Comparison of ENCODE assay signal across 43 cellular contexts in the genomic region with DNA sequence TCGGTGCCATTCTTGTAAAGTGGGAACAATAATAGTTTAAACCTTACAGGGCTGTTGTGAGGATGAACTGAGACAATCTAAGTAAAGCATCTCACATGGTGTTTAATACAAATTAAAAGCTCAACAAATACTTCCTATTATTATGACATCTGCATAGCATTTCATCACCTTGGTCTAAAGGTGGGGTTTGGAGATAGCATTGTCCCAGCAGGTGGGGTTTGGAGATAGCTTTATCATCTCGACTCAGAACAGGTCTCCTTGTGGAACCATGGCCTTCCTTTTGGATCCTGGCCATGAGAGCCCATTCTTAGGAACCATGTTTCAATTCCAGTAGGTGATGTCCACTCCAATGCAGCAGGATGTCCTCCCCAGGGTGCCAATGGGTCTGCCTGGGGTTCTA. TPM values are rescaled to one million over a fixed set of nuclear protein-coding genes. Genes with fewer than 3 reads are reported as not detected.
"Had no signal": no experiment of that assay in that cellular context is flagged by ENCODE, and none has a peak within 500 bp of the region (broad histone marks: within the 10 kb centered on the region; RNA-seq: fewer than 3 reads in every experiment).

No MANE protein-coding gene starts in this region.

- H3K4me3 ChIP-seq: adrenal gland, ascending aorta, body of pancreas, breast epithelium, cardiac muscle cell had no signal

- H3K4me1 Mint-ChIP-seq: activated naive CD4-positive, alpha-beta T cell treated with anti-CD3 and anti-CD28 coated beads, Interleukin-2, amount 10 ng/mL, durations not matched to agents 7 days and 5 days; activated naive CD4-positive, alpha-beta T cell treated with anti-CD3 and anti-CD28 coated beads, Interleukin-2, amount 50 U/mL, for 24 hours; activated naive CD8-positive, alpha-beta T cell treated with anti-CD3 and anti-CD28 coated beads for 36 hours; activated naive CD8-positive, alpha-beta T cell treated with anti-CD3 and anti-CD28 coated beads, Interleukin-2, amount 10 ng/mL, durations not matched to agents 7 days and 5 days; activated naive CD8-positive, alpha-beta T cell treated with anti-CD3 and anti-CD28 coated beads, Interleukin-2, amount 50 U/mL, for 24 hours; activated T-helper 17 cell treated with anti-CD3 and anti-CD28 coated beads, Interleukin-2, amount 50 U/mL, for 72 hours; brain; central memory CD8-positive, alpha-beta T cell had no signal

- H3K36me3 ChIP-seq: adrenal gland, ascending aorta, brain microvascular endothelial cell, breast epithelium, cardiac muscle cell had no signal

- H3K9me3 Mint-ChIP-seq: activated naive CD4-positive, alpha-beta T cell treated with anti-CD3 and anti-CD28 coated beads for 36 hours; activated naive CD4-positive, alpha-beta T cell treated with anti-CD3 and anti-CD28 coated beads, Interleukin-2, amount 10 ng/mL, durations not matched to agents 7 days and 5 days; activated naive CD4-positive, alpha-beta T cell treated with anti-CD3 and anti-CD28 coated beads, Interleukin-2, amount 50 U/mL, for 72 hours; activated naive CD8-positive, alpha-beta T cell treated with anti-CD3 and anti-CD28 coated beads for 36 hours; activated naive CD8-positive, alpha-beta T cell treated with anti-CD3 and anti-CD28 coated beads, Interleukin-2, amount 10 ng/mL, durations not matched to agents 7 days and 5 days; activated naive CD8-positive, alpha-beta T cell treated with anti-CD3 and anti-CD28 coated beads, Interleukin-2, amount 50 U/mL, for 24 hours; activated T-cell treated with anti-CD3 and anti-CD28 coated beads, Interleukin-2, amount 50 U/mL, for 4 hours; activated T-cell treated with anti-CD3 and anti-CD28 coated beads, Interleukin-2, amount 50 U/mL, for 72 hours; activated T-helper 1 cell treated with anti-CD3 and anti-CD28 coated beads, Interleukin-12 subunit alpha, Interleukin-12 subunit beta, Interleukin-2, Interleukin-4 antibody, amounts not matched to agents 30 ng/mL and 10 ng/mL and 1 ng/mL, durations not matched to agents 14 hours and 24 hours and 36 hours; activated T-helper 17 cell treated with anti-CD3 and anti-CD28 coated beads, Interleukin-2, amount 50 U/mL, for 72 hours; activated T-helper 2 cell treated with anti-CD3 and anti-CD28 coated beads, Interferon-gamma antibody, Interleukin-2, Interleukin-4, amounts not matched to agents 10 μg/mL and 5 μg/mL and 100 μg/mL, durations not matched to agents 14 hours and 24 hours and 36 hours; central memory CD8-positive, alpha-beta T cell had no signal

- H3K27ac Mint-ChIP-seq: activated naive CD4-positive, alpha-beta T cell treated with anti-CD3 and anti-CD28 coated beads for 36 hours; activated naive CD4-positive, alpha-beta T cell treated with anti-CD3 and anti-CD28 coated beads, Interleukin-2, amount 10 ng/mL, durations not matched to agents 7 days and 5 days; activated naive CD4-positive, alpha-beta T cell treated with anti-CD3 and anti-CD28 coated beads, Interleukin-2, amount 50 U/mL, for 24 hours; activated naive CD4-positive, alpha-beta T cell treated with anti-CD3 and anti-CD28 coated beads, Interleukin-2, amount 50 U/mL, for 72 hours; activated naive CD8-positive, alpha-beta T cell; activated naive CD8-positive, alpha-beta T cell treated with anti-CD3 and anti-CD28 coated beads for 36 hours; activated naive CD8-positive, alpha-beta T cell treated with anti-CD3 and anti-CD28 coated beads, Interleukin-2, amount 10 ng/mL, durations not matched to agents 7 days and 5 days; activated naive CD8-positive, alpha-beta T cell treated with anti-CD3 and anti-CD28 coated beads, Interleukin-2, amount 50 U/mL, for 24 hours; activated T-cell treated with anti-CD3 and anti-CD28 coated beads, Interleukin-2, amount 50 U/mL, for 72 hours; activated T-helper 1 cell treated with anti-CD3 and anti-CD28 coated beads, Interleukin-12 subunit alpha, Interleukin-12 subunit beta, Interleukin-2, Interleukin-4 antibody, amounts not matched to agents 30 ng/mL and 10 ng/mL and 1 ng/mL, durations not matched to agents 14 hours and 24 hours and 36 hours; activated T-helper 17 cell treated with anti-CD3 and anti-CD28 coated beads, Interleukin-2, amount 50 U/mL, for 72 hours; activated T-helper 2 cell treated with anti-CD3 and anti-CD28 coated beads, Interferon-gamma antibody, Interleukin-2, Interleukin-4, amounts not matched to agents 10 μg/mL and 5 μg/mL and 100 μg/mL, durations not matched to agents 14 hours and 24 hours and 36 hours; brain had no signal

- H3K27me3 Mint-ChIP-seq: activated naive CD4-positive, alpha-beta T cell treated with anti-CD3 and anti-CD28 coated beads, Interleukin-2, amount 10 ng/mL, durations not matched to agents 7 days and 5 days; activated naive CD8-positive, alpha-beta T cell treated with anti-CD3 and anti-CD28 coated beads for 36 hours; activated naive CD8-positive, alpha-beta T cell treated with anti-CD3 and anti-CD28 coated beads, Interleukin-2, amount 50 U/mL, for 24 hours had no signal

- ATAC-seq: activated naive CD4-positive, alpha-beta T cell treated with anti-CD3 and anti-CD28 coated beads, Interleukin-2, amount 50 U/mL, for 72 hours; activated naive CD8-positive, alpha-beta T cell treated with anti-CD3 and anti-CD28 coated beads, Interleukin-2, amount 50 U/mL, for 24 hours; activated T-cell treated with anti-CD3 and anti-CD28 coated beads, Interleukin-2, amount 50 U/mL, for 4 hours; activated T-cell treated with anti-CD3 and anti-CD28 coated beads, Interleukin-2, amount 50 U/mL, for 72 hours; activated T-helper 17 cell treated with anti-CD3 and anti-CD28 coated beads, Interleukin-2, amount 50 U/mL, for 72 hours; body of pancreas had no signal

- H3K27ac ChIP-seq: adrenal gland, ascending aorta, body of pancreas, brain microvascular endothelial cell, breast epithelium, cardiac muscle cell had no signal

- H3K4me1 ChIP-seq: adrenal gland, ascending aorta, body of pancreas, breast epithelium had no signal

- DNase-seq: activated effector memory CD4-positive, alpha-beta T cell treated with anti-CD3 and anti-CD28 coated beads, Interleukin-2, amount 50 U/mL, for 16 hours; activated effector memory CD4-positive, alpha-beta T cell treated with Interleukin-2 at 50 U/mL for 16 hours; activated gamma-delta T cell; activated gamma-delta T cell treated with Interleukin-2 at 50 U/mL for 16 hours; activated naive CD4-positive, alpha-beta T cell; activated naive CD4-positive, alpha-beta T cell treated with anti-CD3 and anti-CD28 coated beads for 36 hours; activated naive CD4-positive, alpha-beta T cell treated with anti-CD3 and anti-CD28 coated beads, Interleukin-2, amount 10 ng/mL, durations not matched to agents 7 days and 5 days; activated naive CD4-positive, alpha-beta T cell treated with anti-CD3 and anti-CD28 coated beads, Interleukin-2, amount 50 U/mL, for 16 hours; activated naive CD4-positive, alpha-beta T cell treated with Interleukin-2 at 50 U/mL for 16 hours; activated naive CD8-positive, alpha-beta T cell treated with anti-CD3 and anti-CD28 coated beads for 36 hours; activated naive CD8-positive, alpha-beta T cell treated with anti-CD3 and anti-CD28 coated beads, Interleukin-2, amount 10 ng/mL, durations not matched to agents 7 days and 5 days; activated naive CD8-positive, alpha-beta T cell treated with anti-CD3 and anti-CD28 coated beads, Interleukin-2, amount 50 U/mL, for 24 hours; activated T-cell treated with anti-CD3 and anti-CD28 coated beads, Interleukin-2, amount 50 U/mL, for 4 hours; activated T-cell treated with anti-CD3 and anti-CD28 coated beads, Interleukin-2, amount 50 U/mL, for 48 hours; activated T-cell treated with anti-CD3 and anti-CD28 coated beads, Interleukin-2, amount 50 U/mL, for 72 hours; adrenal gland; amniotic stem cell; amygdala; anterior cingulate cortex; aorta; body of pancreas; brain microvascular endothelial cell; caudate nucleus; central memory CD4-positive, alpha-beta T cell; cerebellar nuclear complex had no signal

- H3K27me3 ChIP-seq: adrenal gland, ascending aorta, body of pancreas, brain microvascular endothelial cell, breast epithelium, cardiac muscle cell had no signal

- H3K4me3 Mint-ChIP-seq: activated naive CD4-positive, alpha-beta T cell treated with anti-CD3 and anti-CD28 coated beads for 36 hours; activated naive CD4-positive, alpha-beta T cell treated with anti-CD3 and anti-CD28 coated beads, Interleukin-2, amount 10 ng/mL, durations not matched to agents 7 days and 5 days; activated naive CD4-positive, alpha-beta T cell treated with anti-CD3 and anti-CD28 coated beads, Interleukin-2, amount 50 U/mL, for 24 hours; activated naive CD8-positive, alpha-beta T cell; activated naive CD8-positive, alpha-beta T cell treated with anti-CD3 and anti-CD28 coated beads for 36 hours; activated naive CD8-positive, alpha-beta T cell treated with anti-CD3 and anti-CD28 coated beads, Interleukin-2, amount 10 ng/mL, durations not matched to agents 7 days and 5 days; activated naive CD8-positive, alpha-beta T cell treated with anti-CD3 and anti-CD28 coated beads, Interleukin-2, amount 50 U/mL, for 24 hours; activated T-cell treated with anti-CD3 and anti-CD28 coated beads, Interleukin-2, amount 50 U/mL, for 4 hours; activated T-cell treated with anti-CD3 and anti-CD28 coated beads, Interleukin-2, amount 50 U/mL, for 72 hours; activated T-helper 1 cell treated with anti-CD3 and anti-CD28 coated beads, Interleukin-12 subunit alpha, Interleukin-12 subunit beta, Interleukin-2, Interleukin-4 antibody, amounts not matched to agents 30 ng/mL and 10 ng/mL and 1 ng/mL, durations not matched to agents 14 hours and 24 hours and 36 hours; activated T-helper 17 cell treated with anti-CD3 and anti-CD28 coated beads, Interleukin-2, amount 50 U/mL, for 72 hours; brain; central memory CD8-positive, alpha-beta T cell had no signal

- H3K36me3 Mint-ChIP-seq: activated naive CD4-positive, alpha-beta T cell treated with anti-CD3 and anti-CD28 coated beads, Interleukin-2, amount 10 ng/mL, durations not matched to agents 7 days and 5 days; activated naive CD4-positive, alpha-beta T cell treated with anti-CD3 and anti-CD28 coated beads, Interleukin-2, amount 50 U/mL, for 24 hours; activated naive CD4-positive, alpha-beta T cell treated with anti-CD3 and anti-CD28 coated beads, Interleukin-2, amount 50 U/mL, for 72 hours; activated naive CD8-positive, alpha-beta T cell; activated naive CD8-positive, alpha-beta T cell treated with anti-CD3 and anti-CD28 coated beads for 36 hours; activated naive CD8-positive, alpha-beta T cell treated with anti-CD3 and anti-CD28 coated beads, Interleukin-2, amount 10 ng/mL, durations not matched to agents 7 days and 5 days; brain had no signal

- FAIRE-seq: astrocyte, bronchial epithelial cell, colon had no signal

- H3K9me3 ChIP-seq: adrenal gland, ascending aorta, body of pancreas, breast epithelium had no signal

RNA-seq across cellular contexts. Expression of a gene that starts 20.6 kb away (rescaled TPM):
- total RNA-seq: activated naive CD4-positive, alpha-beta T cell treated with anti-CD3 and anti-CD28 coated beads for 36 hours; activated naive CD4-positive, alpha-beta T cell treated with anti-CD3 and anti-CD28 coated beads, Interleukin-2, amount 50 U/mL, for 72 hours; activated naive CD8-positive, alpha-beta T cell treated with anti-CD3 and anti-CD28 coated beads for 36 hours; activated naive CD8-positive, alpha-beta T cell treated with anti-CD3 and anti-CD28 coated beads, Interleukin-2, amount 10 ng/mL, durations not matched to agents 7 days and 5 days; activated T-cell treated with anti-CD3 and anti-CD28 coated beads, Interleukin-2, amount 50 U/mL, for 4 hours; activated T-cell treated with anti-CD3 and anti-CD28 coated beads, Interleukin-2, amount 50 U/mL, for 72 hours; activated T-helper 1 cell treated with anti-CD3 and anti-CD28 coated beads, Interleukin-12 subunit alpha, Interleukin-12 subunit beta, Interleukin-2, Interleukin-4 antibody, amounts not matched to agents 30 ng/mL and 10 ng/mL and 1 ng/mL, durations not matched to agents 14 hours and 24 hours and 36 hours; activated T-helper 17 cell treated with anti-CD3 and anti-CD28 coated beads, Interleukin-2, amount 50 U/mL, for 72 hours; activated T-helper 2 cell treated with anti-CD3 and anti-CD28 coated beads, Interferon-gamma antibody, Interleukin-2, Interleukin-4, amounts not matched to agents 10 μg/mL and 5 μg/mL and 100 μg/mL, durations not matched to agents 14 hours and 24 hours and 36 hours; adrenal gland; aorta; astrocyte; body of pancreas; breast epithelium; bronchial epithelial cell; cardiac muscle cell; cardiac septum; cerebellum; chondrocyte had no signal
- polyA plus RNA-seq: adipose tissue, aorta, cardiac muscle cell had no signal
